Comparison of ENCODE assay signal across 29 cellular contexts in genomic region chr7:25617219-25617618, GRCh38.
DNase-seq lines count a peak whose midpoint lies in the region; ATAC-seq, FAIRE-seq and TF ChIP-seq lines count a peak whose summit lies in the region.
"Had no signal": no experiment of that assay in that cellular context is flagged by ENCODE, and none has a peak within 500 bp of the region (broad histone marks: within the 10 kb centered on the region; RNA-seq: fewer than 3 reads in every experiment).

No MANE protein-coding gene starts in this region.

- H3K27ac Mint-ChIP-seq in neural crest cell (ENCODE audit: unreplicated experiment): peak overlapping the region; percentile 36
- H3K27ac Mint-ChIP-seq: activated B cell treated with CpG ODN at 0.5 μM for 24 hours; activated T-cell treated with anti-CD3 and anti-CD28 coated beads, Interleukin-2, amount 50 U/mL, for 72 hours; CD8-positive, alpha-beta memory T cell; dendritic cell treated with granulocyte-macrophage colony-stimulating factor and Interleukin-4, amounts not matched to agents 40 ng/mL and 50 ng/mL, for 4 days; mesothelial cell of epicardium; stimulated activated naive B cell treated with anti-CD40 and anti-IgM and Interleukin-4, amounts not matched to agents 10 μg/mL and 1 μg/mL and 100 μg/mL, for 72 hours had no signal

- TF ChIP-seq CTCF in right atrium auricular region (IDR thresholded peaks at IDR 0.05): no peak
- TF ChIP-seq CTCF in K562 (IDR thresholded peaks at IDR 0.05 in 2 of 3, conservative IDR thresholded peaks at IDR 0.05 in 1 of 3; ENCODE audit: insufficient read depth in 2 of 3, low read depth in 1 of 3, low read length in 3 of 3): no peak
- no peak for TF ChIP-seq CTCF in neural crest cell (conservative IDR thresholded peaks at IDR 0.05)

- H3K4me1 ChIP-seq in right atrium auricular region (peaks cover 0 to 57% of the 10 kb centered on the region in 2 donors), K562 (replicated peaks in 1 of 2; ENCODE audit: control insufficient read depth in 2 of 2, insufficient read depth in 2 of 2, low read length in 2 of 2) (no peaks in the 10 kb centered on the region), aorta (ENCODE audit: control insufficient read depth in 1 of 2, insufficient read depth in 2 of 2, low read length in 2 of 2) (peaks cover 6 to 20% of the 10 kb centered on the region in 2 donors)

- TF ChIP-seq POLR2A in K562 (conservative IDR thresholded peaks at IDR 0.05): no peak

- H3K4me1 Mint-ChIP-seq in neural crest cell: no peaks in the 10 kb centered on the region

- no peak for TF ChIP-seq RAD21 in K562 (CRISPR knock-in tag; conservative IDR thresholded peaks at IDR 0.05 in 1 of 2, IDR thresholded peaks at IDR 0.05 in 1 of 2)

- H3K9ac ChIP-seq in K562 (ENCODE audit: insufficient read depth in 1 of 2, low read depth in 2 of 2, low read length in 2 of 2): no peak overlapping the region
- H3K9ac ChIP-seq: parathyroid adenoma had no signal

- H3K9me3 ChIP-seq in right atrium auricular region (peaks cover 0 to 6% of the 10 kb centered on the region in 2 donors), K562 (replicated peaks; ENCODE audit: control insufficient read depth, insufficient read depth, low read depth, low read length) (no peaks in the 10 kb centered on the region), aorta (ENCODE audit: control insufficient read depth, low read length) (peaks cover 1% of the 10 kb centered on the region)

- H3K4me3 ChIP-seq in right atrium auricular region: no peak overlapping the region
- H3K4me3 ChIP-seq in K562: no peak overlapping the region
- no peak overlapping the region for H3K4me3 ChIP-seq in aorta (ENCODE audit: low read length in 2 of 2)
- H3K4me3 ChIP-seq: left lung had no signal

- H3K27ac ChIP-seq in right atrium auricular region (peak overlapping the region; percentile 28 to 31), K562 (ENCODE audit: extremely low read depth, low read depth, low read length) (no peak overlapping the region), aorta (ENCODE audit: low read depth in 1 of 2, low read length in 2 of 2) (peak overlapping the region in 1 of 2 donors; percentile 28)
- H3K27ac ChIP-seq: left lung, parathyroid adenoma had no signal

- DNase-seq in right atrium auricular region (ENCODE audit: low spot score) (no peak), cardiac septum (ENCODE audit: low spot score) (no peak), K562 (ENCODE audit: extremely low read depth in 1 of 4, low spot score in 3 of 4) (no peak), neural crest cell (ENCODE audit: low read depth, low spot score) (no peak), aorta (no peak), left lobe of liver (ENCODE audit: low spot score) (no peak), GOT3 (lab: John Stamatoyannopoulos, UW) (no peak)
- no peak for DNase-seq in activated CD4-positive, CD25-positive, alpha-beta regulatory T cell treated with anti-CD3 and anti-CD28 coated beads, Interleukin-2, amount 50 U/mL, for 72 hours
- DNase-seq: activated B cell treated with CpG ODN at 0.5 μM for 24 hours; activated T-cell treated with anti-CD3 and anti-CD28 coated beads, Interleukin-2, amount 50 U/mL, for 72 hours; CD8-positive, alpha-beta memory T cell; EL; glutamatergic neuron; left lung; naive thymus-derived CD8-positive, alpha-beta T cell; NCI-H1436; NCI-H2107; NCI-H345; NCI-H748 treated with DMSO at 0.1 percent for 48 hours; RPMI8226; small intestine; stimulated activated naive B cell treated with anti-CD40 and anti-IgM and Interleukin-4, amounts not matched to agents 10 μg/mL and 1 μg/mL and 100 μg/mL, for 72 hours; T-helper 1 cell had no signal

- no peak for FAIRE-seq in K562 (lab: Jason Lieb, UNC)
- FAIRE-seq: A204.1, H54, small intestine had no signal

- H3K4me2 ChIP-seq in K562 (ENCODE audit: insufficient read depth, low read length): no peak overlapping the region

- H3K36me3 Mint-ChIP-seq in neural crest cell (ENCODE audit: low read depth): peaks cover 6% of the 10 kb centered on the region
- H3K36me3 Mint-ChIP-seq: CD8-positive, alpha-beta memory T cell; mesothelial cell of epicardium had no signal

- in situ Hi-C loops in K562 (cut with MboI): no loop called here

- CTCF ChIA-PET in K562 (lab: Yijun Ruan, JAX; ENCODE audit: low intra/inter-chr PET ratio): interaction anchor here (0.6 kb wide), 1 partner anchor 368 kb away, joined by 3 read pairs; no protein-coding TSS in a partner anchor

- no peak overlapping the region for H2AFZ ChIP-seq in K562 (ENCODE audit: low read depth, low read length)
- H2AFZ ChIP-seq: parathyroid adenoma had no signal

- POLR2A ChIA-PET in K562 (lab: Yijun Ruan, JAX): interaction anchor here (0.8 kb wide), 1 partner anchor 351 kb away, joined by 3 read pairs; no protein-coding TSS in a partner anchor

- no peaks in the 10 kb centered on the region for H3K27me3 Mint-ChIP-seq in neural crest cell (ENCODE audit: low read depth)
- H3K27me3 Mint-ChIP-seq: activated B cell treated with CpG ODN at 0.5 μM for 24 hours; dendritic cell treated with granulocyte-macrophage colony-stimulating factor and Interleukin-4, amounts not matched to agents 40 ng/mL and 50 ng/mL, for 4 days; naive thymus-derived CD8-positive, alpha-beta T cell; stimulated activated naive B cell treated with anti-CD40 and anti-IgM and Interleukin-4, amounts not matched to agents 10 μg/mL and 1 μg/mL and 100 μg/mL, for 72 hours had no signal

- TF ChIP-seq EP300 in K562 (IDR thresholded peaks at IDR 0.05; ENCODE audit: low read length): no peak

- no peaks in the 10 kb centered on the region for H4K20me1 ChIP-seq in K562 (replicated peaks; ENCODE audit: control insufficient read depth, insufficient read depth, low read length)

- H3K79me2 ChIP-seq in K562 (ENCODE audit: control insufficient read depth, insufficient read depth, low read length): no peaks in the 10 kb centered on the region
- H3K79me2 ChIP-seq: parathyroid adenoma had no signal

- 2% methylated on average over 4 of the region's 4 CpGs for WGBS in K562 (ENCODE audit: insufficient coverage, low coverage, missing lambda C conversion rate)
- 10 to 11% methylated on average over 4 of the region's 4 CpGs for WGBS in aorta, 2 donors

- peaks cover 8% of the 10 kb centered on the region for H3K9me3 Mint-ChIP-seq in neural crest cell
- H3K9me3 Mint-ChIP-seq: CD8-positive, alpha-beta memory T cell; central memory CD8-positive, alpha-beta T cell had no signal

- intact Hi-C loops in cardiac septum (cut with DNase I) (no loop called here), K562 (cut with micrococcal nuclease) (no loop called here), aorta (cut with DNase I) (no loop called here)

- H3K27me3 ChIP-seq in right atrium auricular region (no peaks in the 10 kb centered on the region), K562 (ENCODE audit: control insufficient read depth in 2 of 2, insufficient read depth in 2 of 2, low read length in 2 of 2) (peaks cover 2 to 10% of the 10 kb centered on the region in 2 experiments), aorta (ENCODE audit: control insufficient read depth in 1 of 2, insufficient read depth in 2 of 2, low read length in 1 of 2) (no peaks in the 10 kb centered on the region)
- H3K27me3 ChIP-seq: left lung had no signal

- ATAC-seq in K562: no peak
- ATAC-seq in aorta (ENCODE audit: low FRiP score): peak; percentile 16
- no peak for ATAC-seq in left lobe of liver
- ATAC-seq: activated T-cell treated with anti-CD3 and anti-CD28 coated beads, Interleukin-2, amount 50 U/mL, for 72 hours; left lung; naive thymus-derived CD8-positive, alpha-beta T cell; stimulated activated naive B cell treated with anti-CD40 and anti-IgM and Interleukin-4, amounts not matched to agents 10 μg/mL and 1 μg/mL and 100 μg/mL, for 72 hours had no signal

- H3K9me1 ChIP-seq in K562 (ENCODE audit: control insufficient read depth, insufficient read depth, low read length): no peaks in the 10 kb centered on the region

- BruUV-seq in K562 (replicated peaks; lab: Mats Ljungman, UMichigan): no TSS peak

- H3K36me3 ChIP-seq in right atrium auricular region: no peaks in the 10 kb centered on the region
- no peaks in the 10 kb centered on the region for H3K36me3 ChIP-seq in K562 (ENCODE audit: control insufficient read depth, insufficient read depth, low read length)
- H3K36me3 ChIP-seq in aorta (ENCODE audit: control insufficient read depth in 1 of 2, insufficient read depth in 2 of 2, low read length in 1 of 2): no peaks in the 10 kb centered on the region
- H3K36me3 ChIP-seq: left lung had no signal

- H3K4me3 Mint-ChIP-seq in neural crest cell: no peak overlapping the region
- H3K4me3 Mint-ChIP-seq: activated B cell treated with CpG ODN at 0.5 μM for 24 hours; activated T-cell treated with anti-CD3 and anti-CD28 coated beads, Interleukin-2, amount 50 U/mL, for 72 hours; CD8-positive, alpha-beta memory T cell; central memory CD8-positive, alpha-beta T cell; dendritic cell treated with granulocyte-macrophage colony-stimulating factor and Interleukin-4, amounts not matched to agents 40 ng/mL and 50 ng/mL, for 4 days; mesothelial cell of epicardium; stimulated activated naive B cell treated with anti-CD40 and anti-IgM and Interleukin-4, amounts not matched to agents 10 μg/mL and 1 μg/mL and 100 μg/mL, for 72 hours had no signal

TF ChIP-seq in K562, 482 proteins besides CTCF, POLR2A, EP300 and RAD21:
- no peak for TF ChIP-seq PBX2 (CRISPR knock-in tag; IDR thresholded peaks at IDR 0.05; ENCODE audit: low read depth)
- peak; percentile 26; the same call in 1 of the 2 replicates for TF ChIP-seq PBX2 (tag; conservative IDR thresholded peaks at IDR 0.05; ENCODE audit: low read depth)
- no peak for TF ChIP-seq TCF7L2 (IDR thresholded peaks at IDR 0.05; ENCODE audit: low read depth, low read length)
- TF ChIP-seq HMGN3 (IDR thresholded peaks at IDR 0.05; ENCODE audit: borderline replicate concordance, extremely low read depth, insufficient read length, low read depth, low read length): no peak
